In the genomic region with DNA sequence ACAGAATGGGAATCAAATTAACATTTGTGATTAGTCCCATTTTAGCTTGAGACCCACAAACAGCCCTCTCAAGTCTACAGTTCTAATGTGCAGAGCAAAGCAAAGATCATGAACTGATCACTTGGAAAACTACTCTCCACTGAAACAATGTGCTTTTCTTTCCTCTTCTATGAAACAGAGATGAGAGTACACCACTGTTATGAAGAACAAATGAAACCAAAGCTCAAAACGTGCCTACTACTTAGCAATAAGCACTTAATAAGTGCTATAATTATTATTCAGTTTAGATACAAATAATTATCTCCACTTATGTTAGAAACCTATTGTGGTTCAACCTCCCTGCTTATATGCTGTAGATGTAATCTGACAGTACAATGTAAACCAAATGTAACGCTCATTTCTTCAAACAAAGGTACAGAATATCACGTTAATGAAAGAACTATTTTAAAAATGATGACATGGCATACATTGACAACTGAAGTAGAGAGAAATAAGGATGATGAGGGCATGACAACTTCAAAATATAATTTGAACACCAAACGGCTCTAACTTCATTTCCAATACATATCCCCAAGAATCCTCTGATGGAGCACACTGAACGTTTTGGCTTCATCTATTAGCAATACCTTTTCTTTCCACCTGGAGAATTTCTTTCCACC, we compare ENCODE assay signal across 14 cellular contexts. TPM values are rescaled to one million over a fixed set of nuclear protein-coding genes. Genes with fewer than 3 reads are reported as not detected.
DNase-seq lines count a peak whose midpoint lies in the region; ATAC-seq and TF ChIP-seq lines count a peak whose summit lies in the region.
"Had no signal": no experiment of that assay in that cellular context is flagged by ENCODE, and none has a peak within 500 bp of the region (broad histone marks: within the 10 kb centered on the region; RNA-seq: fewer than 3 reads in every experiment).

No MANE protein-coding gene starts in this region.

- no peak overlapping the region for H4K8ac ChIP-seq in trophoblast cell (ENCODE audit: low read depth, low read length)

- H3K9me3 ChIP-seq in trophoblast cell (ENCODE audit: insufficient read depth, low read depth, low read length), result no peaks in the 10 kb centered on the region
- H3K9me3 ChIP-seq in CD4-positive, alpha-beta T cell (ENCODE audit: control insufficient read depth, low read length), result no peaks in the 10 kb centered on the region
- H3K9me3 ChIP-seq: heart left ventricle, mucosa of descending colon had no signal

- H2BK120ac ChIP-seq in trophoblast cell (ENCODE audit: insufficient read depth, low read length, poor library complexity), result no peak overlapping the region

- peaks cover 17% of the 10 kb centered on the region for H3K36me3 Mint-ChIP-seq in CD4-positive, alpha-beta T cell (ENCODE audit: low read depth)

- no peak overlapping the region for H2AFZ ChIP-seq in trophoblast cell (ENCODE audit: insufficient read depth, low read length, poor library complexity)

- no peak for TF ChIP-seq POLR2A in NB4 (IDR thresholded peaks at IDR 0.05; ENCODE audit: extremely low read depth, insufficient read length)

- peak overlapping the region; percentile 78 for H3K4ac ChIP-seq in trophoblast cell (ENCODE audit: low read depth, low read length)

- H3K4me3 Mint-ChIP-seq in CD4-positive, alpha-beta T cell, result no peak overlapping the region
- H3K4me3 Mint-ChIP-seq: stimulated activated naive CD8-positive, alpha-beta T cell treated with anti-CD3 and anti-CD28 coated beads, Interleukin-15, amount 100 ng/mL, for 72 hours had no signal

- peaks cover 14% of the 10 kb centered on the region for H3K79me1 ChIP-seq in trophoblast cell (ENCODE audit: low read length)

- no CpG with 5 or more reads among the region's 5 CpGs for WGBS in trophoblast cell (ENCODE audit: extremely low coverage, insufficient coverage, insufficient read length)

- H2BK12ac ChIP-seq in trophoblast cell (ENCODE audit: low read length), result no peak overlapping the region

- DNase-seq in GM12865 (ENCODE audit: low read depth), result no peak
- DNase-seq in NB4 (ENCODE audit: low read depth), result no peak
- no peak for DNase-seq in epithelial cell of proximal tubule (ENCODE audit: low read depth)
- DNase-seq in trophoblast cell, result no peak
- DNase-seq in kidney glomerular epithelial cell (lab: John Stamatoyannopoulos, UW), result no peak
- no peak for DNase-seq in CD4-positive, alpha-beta T cell
- DNase-seq: central memory CD4-positive, alpha-beta T cell; HCEC 1CT; heart left ventricle; NCI-H1092 treated with DMSO at 0.1 percent for 48 hours; NCI-H82; stimulated activated naive CD8-positive, alpha-beta T cell treated with anti-CD3 and anti-CD28 coated beads, Interleukin-15, amount 100 ng/mL, for 72 hours had no signal

- no peak overlapping the region for H2BK5ac ChIP-seq in trophoblast cell (ENCODE audit: low read depth, low read length, poor library complexity)

- no peak overlapping the region for H4K91ac ChIP-seq in trophoblast cell (ENCODE audit: low read depth, low read length)

- no peaks in the 10 kb centered on the region for H3K9me3 Mint-ChIP-seq in CD4-positive, alpha-beta T cell
- H3K9me3 Mint-ChIP-seq: stimulated activated naive CD8-positive, alpha-beta T cell treated with anti-CD3 and anti-CD28 coated beads, Interleukin-15, amount 100 ng/mL, for 72 hours had no signal

- peaks cover 55% of the 10 kb centered on the region for H3K4me1 Mint-ChIP-seq in CD4-positive, alpha-beta T cell (ENCODE audit: low read depth)

- no peak overlapping the region for H3K18ac ChIP-seq in trophoblast cell (ENCODE audit: low read length)

- no peak for ATAC-seq in CD4-positive, alpha-beta T cell (ENCODE audit: poor library complexity)
- ATAC-seq in GM21381 (IDR thresholded peaks at IDR 0.05; ENCODE audit: unreplicated experiment), result no peak
- ATAC-seq: heart left ventricle; mucosa of descending colon; stimulated activated naive CD8-positive, alpha-beta T cell treated with anti-CD3 and anti-CD28 coated beads, Interleukin-15, amount 100 ng/mL, for 72 hours had no signal

- no peaks in the 10 kb centered on the region for H3K36me3 ChIP-seq in trophoblast cell (ENCODE audit: control insufficient read depth in 1 of 2, insufficient read depth in 2 of 2, low read length in 2 of 2)

- H3K27me3 ChIP-seq in trophoblast cell (ENCODE audit: insufficient read depth, low read length), result no peaks in the 10 kb centered on the region
- H3K27me3 ChIP-seq in CD4-positive, alpha-beta T cell (ENCODE audit: control insufficient read depth, insufficient read depth, low read length), result no peaks in the 10 kb centered on the region
- H3K27me3 ChIP-seq: heart left ventricle had no signal

- H3K4me2 ChIP-seq in trophoblast cell (ENCODE audit: low read length), result peak overlapping the region; percentile 76

- H3K4me1 ChIP-seq in trophoblast cell (ENCODE audit: control insufficient read depth in 1 of 2, insufficient read depth in 2 of 2, low read length in 2 of 2), result peaks cover 4 to 13% of the 10 kb centered on the region in 2 experiments

- no peak overlapping the region for H3K23ac ChIP-seq in trophoblast cell (ENCODE audit: low read length)

- intact Hi-C loops in CD4-positive, alpha-beta T cell (cut with DNase I, micrococcal nuclease), result loop anchor here (5.0 to 10.0 kb wide), 4 partner anchors 350 to 775 kb away; partner anchors contain the start of genes ITFG1 (in 1 of the 2), NETO2 (in 1 of the 2) and PHKB (in 1 of the 2)

- no peak overlapping the region for H4K12ac ChIP-seq in trophoblast cell (ENCODE audit: low read depth, low read length)

- no peak overlapping the region for H3K14ac ChIP-seq in trophoblast cell (ENCODE audit: low read length)

- no peak overlapping the region for H3K27ac ChIP-seq in trophoblast cell (ENCODE audit: low read depth, low read length)
- H3K27ac ChIP-seq in CD4-positive, alpha-beta T cell (ENCODE audit: low read depth, low read length), result no peak overlapping the region

- H3K79me2 ChIP-seq in trophoblast cell (ENCODE audit: control insufficient read depth, insufficient read depth, low read length, poor library complexity), result peaks cover 19% of the 10 kb centered on the region

- H3K27ac Mint-ChIP-seq in CD4-positive, alpha-beta T cell, result no peak overlapping the region
- H3K27ac Mint-ChIP-seq: stimulated activated naive CD8-positive, alpha-beta T cell treated with anti-CD3 and anti-CD28 coated beads, Interleukin-15, amount 100 ng/mL, for 72 hours had no signal

- H3K4me3 ChIP-seq in GM12865 (ENCODE audit: low read depth, low read length) (peak overlapping the region; percentile 1; the same call in 1 of the 2 replicates), NB4 (ENCODE audit: low read depth, low read length) (peak overlapping the region; percentile 85), epithelial cell of proximal tubule (ENCODE audit: low read depth, low read length) (peak overlapping the region; percentile 91), trophoblast cell (ENCODE audit: low read depth, low read length) (no peak overlapping the region)
- H3K4me3 ChIP-seq: mucosa of descending colon had no signal

- no peak overlapping the region for H3K9ac ChIP-seq in trophoblast cell (ENCODE audit: low read length)

- H2AK5ac ChIP-seq in trophoblast cell (ENCODE audit: low read length), result no peak overlapping the region

- H3K27me3 Mint-ChIP-seq in CD4-positive, alpha-beta T cell, result no peaks in the 10 kb centered on the region
- H3K27me3 Mint-ChIP-seq: stimulated activated naive CD8-positive, alpha-beta T cell treated with anti-CD3 and anti-CD28 coated beads, Interleukin-15, amount 100 ng/mL, for 72 hours had no signal

- TF ChIP-seq CTCF in GM12865 (IDR thresholded peaks at IDR 0.05; ENCODE audit: insufficient read depth, low read depth, low read length, missing control alignments) (no peak), NB4 (IDR thresholded peaks at IDR 0.05; ENCODE audit: low read depth, low read length) (no peak), epithelial cell of proximal tubule (conservative IDR thresholded peaks at IDR 0.05; ENCODE audit: low read depth, low read length) (no peak)
- no peak for TF ChIP-seq CTCF in CD4-positive, alpha-beta T cell (IDR thresholded peaks at IDR 0.05)

- POLR2A ChIA-PET in CD4-positive, alpha-beta T cell (lab: Charles Lee), result interaction anchor here (1.3 kb wide), 1 partner anchor 102 kb away, joined by 3 read pairs; no protein-coding TSS in a partner anchor

- CTCF ChIA-PET in CD4-positive, alpha-beta T cell (lab: Charles Lee), result interaction anchor here (2.1 kb wide), 1 partner anchor 13 kb away, joined by 6 read pairs; no protein-coding TSS in a partner anchor

RNA-seq across cellular contexts. Expression of gene VPS35, which starts 2.0 kb away (rescaled TPM):
- 112 and 131 TPM in 2 replicates for total RNA-seq in epithelial cell of proximal tubule
- polyA plus RNA-seq in trophoblast cell (2013), result 95.6 and 98.7 TPM in 2 replicates
- total RNA-seq in CD4-positive, alpha-beta T cell, result 10 to 100 TPM; 34.6 to 44.1 TPM

RNA-seq across cellular contexts. Expression of gene ORC6, which starts 2.5 kb away (rescaled TPM):
- 34.1 and 47.6 TPM in 2 replicates for total RNA-seq in epithelial cell of proximal tubule
- polyA plus RNA-seq in trophoblast cell (2013), result 51.5 and 52.0 TPM in 2 replicates
- 1 to 10 TPM; 3.7 to 3.8 TPM for total RNA-seq in CD4-positive, alpha-beta T cell
